In the genomic region with DNA sequence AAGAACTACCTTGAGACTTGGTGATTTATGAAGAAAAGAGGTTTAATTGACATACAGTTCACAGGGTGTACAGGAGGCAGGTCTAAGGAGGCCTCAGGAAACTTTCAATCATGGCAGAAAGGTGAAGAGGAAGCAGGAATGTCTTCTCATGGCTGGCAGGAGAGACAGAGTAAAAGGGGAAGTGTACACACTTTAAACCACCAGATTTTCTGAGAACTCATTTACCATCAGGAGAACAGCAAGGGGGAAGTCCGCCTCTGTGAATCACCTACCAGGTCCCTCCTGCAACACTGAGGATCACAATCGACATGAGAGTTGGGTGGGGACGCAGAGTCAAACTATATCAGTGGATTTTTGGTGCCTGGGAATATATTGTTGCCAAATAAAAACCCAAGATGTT, we compare ENCODE assay signal across 22 cellular contexts. TPM values are rescaled to one million over a fixed set of nuclear protein-coding genes. Genes with fewer than 3 reads are reported as not detected.
DNase-seq lines count a peak whose midpoint lies in the region; ATAC-seq and TF ChIP-seq lines count a peak whose summit lies in the region.
"Had no signal": no experiment of that assay in that cellular context is flagged by ENCODE, and none has a peak within 500 bp of the region (broad histone marks: within the 10 kb centered on the region; RNA-seq: fewer than 3 reads in every experiment).

No MANE protein-coding gene starts in this region.

- H3K4me1 ChIP-seq in OCI-LY3 (ENCODE audit: low read length) (peaks cover 18% of the 10 kb centered on the region), osteoblast (ENCODE audit: insufficient read depth, low read length) (no peaks in the 10 kb centered on the region)
- H3K4me1 ChIP-seq: BLaER1 had no signal

- H3K4me3 ChIP-seq in OCI-LY3 (ENCODE audit: low read length) (peak overlapping the region; percentile 13; the same call in 1 of the 2 replicates), osteoblast (ENCODE audit: insufficient read depth, low read length) (no peak overlapping the region)
- H3K4me3 ChIP-seq: BLaER1 had no signal

- DNase-seq in osteoblast (ENCODE audit: insufficient read length, low spot score, missing footprints) (no peak), GM13976 (ENCODE audit: low spot score) (no peak)
- DNase-seq: CD8-positive, alpha-beta T cell; DMS53; EL; H7; HFFc6; NCI-H1092; NCI-H1436 treated with DMSO at 0.1 percent for 48 hours; NCI-H2029 treated with DMSO at 0.1 percent for 48 hours; OCI-M1; Right ventricle myocardium superior had no signal

- H3K27ac ChIP-seq in OCI-LY3 (ENCODE audit: low read length) (peak overlapping the region; percentile 69), osteoblast (ENCODE audit: low read depth, low read length) (no peak overlapping the region)
- H3K27ac ChIP-seq: BLaER1, KMS-11 had no signal

- peak overlapping the region; percentile 14; the same call in 1 of the 2 replicates for H3K9ac ChIP-seq in OCI-LY3 (ENCODE audit: low read length)
- H3K9ac ChIP-seq: BLaER1, KMS-11 had no signal

- H4K20me1 ChIP-seq in OCI-LY3 (ENCODE audit: insufficient read depth, low read length) (no peaks in the 10 kb centered on the region), osteoblast (ENCODE audit: insufficient read depth, low read length) (no peaks in the 10 kb centered on the region)
- H4K20me1 ChIP-seq: BLaER1 had no signal

- H2AFZ ChIP-seq in OCI-LY3 (ENCODE audit: low read depth, low read length) (peak overlapping the region; percentile 70), osteoblast (ENCODE audit: low read length) (no peak overlapping the region)

- H3K36me3 ChIP-seq in OCI-LY3 (replicated peaks; ENCODE audit: low read depth, low read length) (peaks cover 35% of the 10 kb centered on the region), osteoblast (ENCODE audit: insufficient read depth, low read length) (no peaks in the 10 kb centered on the region)
- H3K36me3 ChIP-seq: BLaER1 had no signal

- in situ Hi-C loops in GM13976 (cut with MboI; ENCODE audit: low sequenced_read_pairs, unreplicated experiment): no loop called here

- H3K9me3 ChIP-seq in OCI-LY3 (ENCODE audit: insufficient read depth, low read length) (peaks cover 32% of the 10 kb centered on the region), osteoblast (ENCODE audit: low read depth, low read length) (no peaks in the 10 kb centered on the region)
- H3K9me3 ChIP-seq: BLaER1 had no signal

- H3K79me2 ChIP-seq in OCI-LY3 (ENCODE audit: low read length) (no peaks in the 10 kb centered on the region), osteoblast (ENCODE audit: insufficient read depth, low read length) (no peaks in the 10 kb centered on the region)

- ATAC-seq in GM18502 (IDR thresholded peaks at IDR 0.05; ENCODE audit: poor library complexity, unreplicated experiment): peak; percentile 63
- peak; percentile 91 for ATAC-seq in GM19463 (IDR thresholded peaks at IDR 0.05; ENCODE audit: unreplicated experiment)
- ATAC-seq in HG03342 (IDR thresholded peaks at IDR 0.05; ENCODE audit: unreplicated experiment): peak; percentile 56
- no peak for ATAC-seq in activated CD4-positive, CD25-positive, alpha-beta regulatory T cell treated with anti-CD3 and anti-CD28 coated beads, Interleukin-2, amount 50 U/mL, for 24 hours
- ATAC-seq: CD8-positive, alpha-beta T cell had no signal

- H3K27me3 ChIP-seq in OCI-LY3 (ENCODE audit: low read depth, low read length) (no peaks in the 10 kb centered on the region), osteoblast (ENCODE audit: insufficient read depth, low read length) (no peaks in the 10 kb centered on the region)
- H3K27me3 ChIP-seq: BLaER1 had no signal

- H3K4me2 ChIP-seq in OCI-LY3 (ENCODE audit: low read length) (peak overlapping the region; percentile 33; the same call in 1 of the 2 replicates), osteoblast (ENCODE audit: insufficient read depth, low read length) (no peak overlapping the region)
- H3K4me2 ChIP-seq: BLaER1, KMS-11 had no signal

- TF ChIP-seq CTCF in OCI-LY3 (IDR thresholded peaks at IDR 0.05; ENCODE audit: low read depth, low read length): no peak
- TF ChIP-seq CTCF in osteoblast (IDR thresholded peaks at IDR 0.05; ENCODE audit: extremely low read depth, low read depth, low read length): no peak
- TF ChIP-seq CTCF in GM13976 (IDR thresholded peaks at IDR 0.05; ENCODE audit: borderline replicate concordance, control extremely low read depth, extremely low read depth, insufficient read depth, missing control alignments): no peak

RNA-seq across cellular contexts. Expression of gene OR5D13, which starts 40.3 kb away (rescaled TPM):
- not detected in 2 replicates for total RNA-seq in osteoblast
- total RNA-seq: A673; CD8-positive, alpha-beta T cell; H7; HFFc6; M059J; NCI-H460; Right ventricle myocardium superior had no signal

Comparison
In these comparisons a context has a peak if more than half of its experiments do, and no peak if none do; other contexts are left out.
1. ATAC-seq: peak in GM18502 (single experiment), GM19463 (single experiment) and HG03342 (single experiment); none in activated CD4-positive, CD25-positive, alpha-beta regulatory T cell treated with anti-CD3 and anti-CD28 coated beads, Interleukin-2, amount 50 U/mL, for 24 hours (0 of 2).